1 cellular context compared by ENCODE assay signal in the genomic region with DNA sequence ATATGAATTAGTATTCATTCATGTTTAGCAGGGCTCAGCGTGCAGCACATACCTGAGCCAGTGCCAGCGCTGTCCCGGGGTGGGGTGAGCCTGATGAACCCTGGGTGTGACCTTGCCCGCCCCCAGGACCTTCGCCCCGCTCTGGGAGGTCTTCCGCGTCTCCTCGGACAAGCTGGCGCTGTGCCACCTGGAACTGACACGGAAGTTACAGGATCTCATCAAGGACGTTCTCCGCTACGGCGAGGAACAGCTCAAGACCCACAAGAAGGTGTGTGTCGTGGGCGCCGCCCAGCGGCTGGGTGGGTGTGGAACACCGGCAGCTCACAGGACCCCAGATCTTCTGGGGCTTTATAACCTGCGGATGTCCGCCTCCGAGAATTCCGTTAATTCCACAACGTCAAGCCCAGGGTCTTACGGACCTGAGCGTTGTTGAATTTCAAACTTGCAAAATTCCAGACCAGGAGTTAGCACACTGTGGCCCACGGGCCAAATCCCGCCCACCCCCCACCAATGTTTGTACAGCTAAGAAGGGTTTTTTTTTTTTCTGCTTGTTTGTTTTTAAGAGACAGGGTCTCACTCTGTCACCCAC.
TF ChIP-seq lines count a peak whose summit lies in the region.

No MANE protein-coding gene starts in this region.

TF ChIP-seq in HepG2, 621 proteins besides CTCF, POLR2A, EP300 and RAD21 (continued from another document and continues in another):
- TF ChIP-seq, protein P1, sequence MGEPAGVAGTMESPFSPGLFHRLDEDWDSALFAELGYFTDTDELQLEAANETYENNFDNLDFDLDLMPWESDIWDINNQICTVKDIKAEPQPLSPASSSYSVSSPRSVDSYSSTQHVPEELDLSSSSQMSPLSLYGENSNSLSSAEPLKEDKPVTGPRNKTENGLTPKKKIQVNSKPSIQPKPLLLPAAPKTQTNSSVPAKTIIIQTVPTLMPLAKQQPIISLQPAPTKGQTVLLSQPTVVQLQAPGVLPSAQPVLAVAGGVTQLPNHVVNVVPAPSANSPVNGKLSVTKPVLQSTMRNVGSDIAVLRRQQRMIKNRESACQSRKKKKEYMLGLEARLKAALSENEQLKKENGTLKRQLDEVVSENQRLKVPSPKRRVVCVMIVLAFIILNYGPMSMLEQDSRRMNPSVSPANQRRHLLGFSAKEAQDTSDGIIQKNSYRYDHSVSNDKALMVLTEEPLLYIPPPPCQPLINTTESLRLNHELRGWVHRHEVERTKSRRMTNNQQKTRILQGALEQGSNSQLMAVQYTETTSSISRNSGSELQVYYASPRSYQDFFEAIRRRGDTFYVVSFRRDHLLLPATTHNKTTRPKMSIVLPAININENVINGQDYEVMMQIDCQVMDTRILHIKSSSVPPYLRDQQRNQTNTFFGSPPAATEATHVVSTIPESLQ (CRISPR knock-in tag; conservative IDR thresholded peaks at IDR 0.05), result no peak
- TF ChIP-seq, protein P2, sequence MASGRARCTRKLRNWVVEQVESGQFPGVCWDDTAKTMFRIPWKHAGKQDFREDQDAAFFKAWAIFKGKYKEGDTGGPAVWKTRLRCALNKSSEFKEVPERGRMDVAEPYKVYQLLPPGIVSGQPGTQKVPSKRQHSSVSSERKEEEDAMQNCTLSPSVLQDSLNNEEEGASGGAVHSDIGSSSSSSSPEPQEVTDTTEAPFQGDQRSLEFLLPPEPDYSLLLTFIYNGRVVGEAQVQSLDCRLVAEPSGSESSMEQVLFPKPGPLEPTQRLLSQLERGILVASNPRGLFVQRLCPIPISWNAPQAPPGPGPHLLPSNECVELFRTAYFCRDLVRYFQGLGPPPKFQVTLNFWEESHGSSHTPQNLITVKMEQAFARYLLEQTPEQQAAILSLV (CRISPR knock-in tag; IDR thresholded peaks at IDR 0.05; ENCODE audit: borderline replicate concordance), result 0 out of 2 replicates have a peak, but pooled peaks have one; percentile 31
- TF ChIP-seq ZNF629 (CRISPR knock-in tag; conservative IDR thresholded peaks at IDR 0.05) (0 out of 2 replicates have a peak, but pooled peaks have one; percentile 7), CBX1 (IDR thresholded peaks at IDR 0.05; ENCODE audit: low read depth) (no peak), ZFP1 (CRISPR knock-in tag; IDR thresholded peaks at IDR 0.05) (no peak), CHD4 (IDR thresholded peaks at IDR 0.05; ENCODE audit: borderline replicate concordance, low read length) (no peak), ZNF777 (CRISPR knock-in tag; IDR thresholded peaks at IDR 0.05) (0 out of 2 replicates have a peak, but pooled peaks have one; percentile 40), YEATS4 (CRISPR knock-in tag; IDR thresholded peaks at IDR 0.05; ENCODE audit: borderline replicate concordance) (no peak), MIXL1 (CRISPR knock-in tag; IDR thresholded peaks at IDR 0.05) (peak; percentile 36; the same call in 1 of the 2 replicates), HNF4A (CRISPR knock-in tag; IDR thresholded peaks at IDR 0.05) (peak; percentile 91), NRL (CRISPR knock-in tag; IDR thresholded peaks at IDR 0.05; ENCODE audit: borderline replicate concordance) (no peak), ZNF44 (CRISPR knock-in tag; IDR thresholded peaks at IDR 0.05) (no peak), ZNF546 (CRISPR knock-in tag; conservative IDR thresholded peaks at IDR 0.05) (no peak), ELF4 (CRISPR knock-in tag; IDR thresholded peaks at IDR 0.05; ENCODE audit: borderline replicate concordance) (0 out of 2 replicates have a peak, but pooled peaks have one; percentile 31), ZNF891 (CRISPR knock-in tag; IDR thresholded peaks at IDR 0.05) (0 out of 2 replicates have a peak, but pooled peaks have one; percentile 20), SRSF9 (IDR thresholded peaks at IDR 0.05; ENCODE audit: borderline replicate concordance, insufficient read depth, low read depth, low read length, poor library complexity, severe bottlenecking) (no peak), JUNB (CRISPR knock-in tag; IDR thresholded peaks at IDR 0.05; ENCODE audit: borderline replicate concordance) (no peak), ZNF138 (CRISPR knock-in tag; IDR thresholded peaks at IDR 0.05; ENCODE audit: low read depth) (no peak), ZNF121 (CRISPR knock-in tag; IDR thresholded peaks at IDR 0.05) (peak; percentile 24; the same call in 1 of the 2 replicates), SMYD3 (CRISPR knock-in tag; IDR thresholded peaks at IDR 0.05) (no peak), SOX5 (CRISPR knock-in tag; IDR thresholded peaks at IDR 0.05; ENCODE audit: borderline replicate concordance) (peak; percentile 38; the same call in 1 of the 2 replicates), SUZ12 (IDR thresholded peaks at IDR 0.05; ENCODE audit: low read depth, low read length) (no peak), ZBTB8A (CRISPR knock-in tag; IDR thresholded peaks at IDR 0.05; ENCODE audit: borderline replicate concordance, low read depth) (no peak), BCL6 (CRISPR knock-in tag; IDR thresholded peaks at IDR 0.05) (peak; percentile 45), GABPB1 (CRISPR knock-in tag; IDR thresholded peaks at IDR 0.05) (peak; percentile 70), TMF1 (CRISPR knock-in tag; IDR thresholded peaks at IDR 0.05; ENCODE audit: low read depth) (no peak), RAD51 (IDR thresholded peaks at IDR 0.05; ENCODE audit: borderline replicate concordance) (no peak)
- TF ChIP-seq, protein P3, sequence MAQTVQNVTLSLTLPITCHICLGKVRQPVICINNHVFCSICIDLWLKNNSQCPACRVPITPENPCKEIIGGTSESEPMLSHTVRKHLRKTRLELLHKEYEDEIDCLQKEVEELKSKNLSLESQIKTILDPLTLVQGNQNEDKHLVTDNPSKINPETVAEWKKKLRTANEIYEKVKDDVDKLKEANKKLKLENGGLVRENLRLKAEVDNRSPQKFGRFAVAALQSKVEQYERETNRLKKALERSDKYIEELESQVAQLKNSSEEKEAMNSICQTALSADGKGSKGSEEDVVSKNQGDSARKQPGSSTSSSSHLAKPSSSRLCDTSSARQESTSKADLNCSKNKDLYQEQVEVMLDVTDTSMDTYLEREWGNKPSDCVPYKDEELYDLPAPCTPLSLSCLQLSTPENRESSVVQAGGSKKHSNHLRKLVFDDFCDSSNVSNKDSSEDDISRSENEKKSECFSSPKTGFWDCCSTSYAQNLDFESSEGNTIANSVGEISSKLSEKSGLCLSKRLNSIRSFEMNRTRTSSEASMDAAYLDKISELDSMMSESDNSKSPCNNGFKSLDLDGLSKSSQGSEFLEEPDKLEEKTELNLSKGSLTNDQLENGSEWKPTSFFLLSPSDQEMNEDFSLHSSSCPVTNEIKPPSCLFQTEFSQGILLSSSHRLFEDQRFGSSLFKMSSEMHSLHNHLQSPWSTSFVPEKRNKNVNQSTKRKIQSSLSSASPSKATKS (CRISPR knock-in tag; IDR thresholded peaks at IDR 0.05), result no peak
- TF ChIP-seq, protein P4, sequence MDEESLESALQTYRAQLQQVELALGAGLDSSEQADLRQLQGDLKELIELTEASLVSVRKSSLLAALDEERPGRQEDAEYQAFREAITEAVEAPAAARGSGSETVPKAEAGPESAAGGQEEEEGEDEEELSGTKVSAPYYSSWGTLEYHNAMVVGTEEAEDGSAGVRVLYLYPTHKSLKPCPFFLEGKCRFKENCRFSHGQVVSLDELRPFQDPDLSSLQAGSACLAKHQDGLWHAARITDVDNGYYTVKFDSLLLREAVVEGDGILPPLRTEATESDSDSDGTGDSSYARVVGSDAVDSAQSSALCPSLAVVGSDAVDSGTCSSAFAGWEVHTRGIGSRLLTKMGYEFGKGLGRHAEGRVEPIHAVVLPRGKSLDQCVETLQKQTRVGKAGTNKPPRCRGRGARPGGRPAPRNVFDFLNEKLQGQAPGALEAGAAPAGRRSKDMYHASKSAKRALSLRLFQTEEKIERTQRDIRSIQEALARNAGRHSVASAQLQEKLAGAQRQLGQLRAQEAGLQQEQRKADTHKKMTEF (CRISPR knock-in tag; IDR thresholded peaks at IDR 0.05), result peak; percentile 43; the same call in 1 of the 2 replicates
- TF ChIP-seq, protein P5, sequence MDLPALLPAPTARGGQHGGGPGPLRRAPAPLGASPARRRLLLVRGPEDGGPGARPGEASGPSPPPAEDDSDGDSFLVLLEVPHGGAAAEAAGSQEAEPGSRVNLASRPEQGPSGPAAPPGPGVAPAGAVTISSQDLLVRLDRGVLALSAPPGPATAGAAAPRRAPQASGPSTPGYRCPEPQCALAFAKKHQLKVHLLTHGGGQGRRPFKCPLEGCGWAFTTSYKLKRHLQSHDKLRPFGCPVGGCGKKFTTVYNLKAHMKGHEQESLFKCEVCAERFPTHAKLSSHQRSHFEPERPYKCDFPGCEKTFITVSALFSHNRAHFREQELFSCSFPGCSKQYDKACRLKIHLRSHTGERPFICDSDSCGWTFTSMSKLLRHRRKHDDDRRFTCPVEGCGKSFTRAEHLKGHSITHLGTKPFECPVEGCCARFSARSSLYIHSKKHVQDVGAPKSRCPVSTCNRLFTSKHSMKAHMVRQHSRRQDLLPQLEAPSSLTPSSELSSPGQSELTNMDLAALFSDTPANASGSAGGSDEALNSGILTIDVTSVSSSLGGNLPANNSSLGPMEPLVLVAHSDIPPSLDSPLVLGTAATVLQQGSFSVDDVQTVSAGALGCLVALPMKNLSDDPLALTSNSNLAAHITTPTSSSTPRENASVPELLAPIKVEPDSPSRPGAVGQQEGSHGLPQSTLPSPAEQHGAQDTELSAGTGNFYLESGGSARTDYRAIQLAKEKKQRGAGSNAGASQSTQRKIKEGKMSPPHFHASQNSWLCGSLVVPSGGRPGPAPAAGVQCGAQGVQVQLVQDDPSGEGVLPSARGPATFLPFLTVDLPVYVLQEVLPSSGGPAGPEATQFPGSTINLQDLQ (CRISPR knock-in tag; IDR thresholded peaks at IDR 0.05), result no peak
- TF ChIP-seq, protein P6, sequence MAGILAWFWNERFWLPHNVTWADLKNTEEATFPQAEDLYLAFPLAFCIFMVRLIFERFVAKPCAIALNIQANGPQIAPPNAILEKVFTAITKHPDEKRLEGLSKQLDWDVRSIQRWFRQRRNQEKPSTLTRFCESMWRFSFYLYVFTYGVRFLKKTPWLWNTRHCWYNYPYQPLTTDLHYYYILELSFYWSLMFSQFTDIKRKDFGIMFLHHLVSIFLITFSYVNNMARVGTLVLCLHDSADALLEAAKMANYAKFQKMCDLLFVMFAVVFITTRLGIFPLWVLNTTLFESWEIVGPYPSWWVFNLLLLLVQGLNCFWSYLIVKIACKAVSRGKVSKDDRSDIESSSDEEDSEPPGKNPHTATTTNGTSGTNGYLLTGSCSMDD (CRISPR knock-in tag; IDR thresholded peaks at IDR 0.05), result no peak
- TF ChIP-seq, protein P7, sequence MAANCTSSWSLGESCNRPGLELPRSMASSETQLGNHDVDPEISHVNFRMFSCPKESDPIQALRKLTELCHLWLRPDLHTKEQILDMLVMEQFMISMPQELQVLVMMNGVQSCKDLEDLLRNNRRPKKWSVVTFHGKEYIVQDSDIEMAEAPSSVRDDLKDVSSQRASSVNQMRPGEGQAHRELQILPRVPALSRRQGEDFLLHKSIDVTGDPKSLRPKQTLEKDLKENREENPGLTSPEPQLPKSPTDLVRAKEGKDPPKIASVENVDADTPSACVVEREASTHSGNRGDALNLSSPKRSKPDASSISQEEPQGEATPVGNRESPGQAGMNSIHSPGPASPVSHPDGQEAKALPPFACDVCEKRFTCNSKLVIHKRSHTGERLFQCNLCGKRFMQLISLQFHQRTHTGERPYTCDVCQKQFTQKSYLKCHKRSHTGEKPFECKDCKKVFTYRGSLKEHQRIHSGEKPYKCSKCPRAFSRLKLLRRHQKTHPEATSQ (CRISPR knock-in tag; IDR thresholded peaks at IDR 0.05; ENCODE audit: borderline replicate concordance), result no peak
- TF ChIP-seq, protein P8, sequence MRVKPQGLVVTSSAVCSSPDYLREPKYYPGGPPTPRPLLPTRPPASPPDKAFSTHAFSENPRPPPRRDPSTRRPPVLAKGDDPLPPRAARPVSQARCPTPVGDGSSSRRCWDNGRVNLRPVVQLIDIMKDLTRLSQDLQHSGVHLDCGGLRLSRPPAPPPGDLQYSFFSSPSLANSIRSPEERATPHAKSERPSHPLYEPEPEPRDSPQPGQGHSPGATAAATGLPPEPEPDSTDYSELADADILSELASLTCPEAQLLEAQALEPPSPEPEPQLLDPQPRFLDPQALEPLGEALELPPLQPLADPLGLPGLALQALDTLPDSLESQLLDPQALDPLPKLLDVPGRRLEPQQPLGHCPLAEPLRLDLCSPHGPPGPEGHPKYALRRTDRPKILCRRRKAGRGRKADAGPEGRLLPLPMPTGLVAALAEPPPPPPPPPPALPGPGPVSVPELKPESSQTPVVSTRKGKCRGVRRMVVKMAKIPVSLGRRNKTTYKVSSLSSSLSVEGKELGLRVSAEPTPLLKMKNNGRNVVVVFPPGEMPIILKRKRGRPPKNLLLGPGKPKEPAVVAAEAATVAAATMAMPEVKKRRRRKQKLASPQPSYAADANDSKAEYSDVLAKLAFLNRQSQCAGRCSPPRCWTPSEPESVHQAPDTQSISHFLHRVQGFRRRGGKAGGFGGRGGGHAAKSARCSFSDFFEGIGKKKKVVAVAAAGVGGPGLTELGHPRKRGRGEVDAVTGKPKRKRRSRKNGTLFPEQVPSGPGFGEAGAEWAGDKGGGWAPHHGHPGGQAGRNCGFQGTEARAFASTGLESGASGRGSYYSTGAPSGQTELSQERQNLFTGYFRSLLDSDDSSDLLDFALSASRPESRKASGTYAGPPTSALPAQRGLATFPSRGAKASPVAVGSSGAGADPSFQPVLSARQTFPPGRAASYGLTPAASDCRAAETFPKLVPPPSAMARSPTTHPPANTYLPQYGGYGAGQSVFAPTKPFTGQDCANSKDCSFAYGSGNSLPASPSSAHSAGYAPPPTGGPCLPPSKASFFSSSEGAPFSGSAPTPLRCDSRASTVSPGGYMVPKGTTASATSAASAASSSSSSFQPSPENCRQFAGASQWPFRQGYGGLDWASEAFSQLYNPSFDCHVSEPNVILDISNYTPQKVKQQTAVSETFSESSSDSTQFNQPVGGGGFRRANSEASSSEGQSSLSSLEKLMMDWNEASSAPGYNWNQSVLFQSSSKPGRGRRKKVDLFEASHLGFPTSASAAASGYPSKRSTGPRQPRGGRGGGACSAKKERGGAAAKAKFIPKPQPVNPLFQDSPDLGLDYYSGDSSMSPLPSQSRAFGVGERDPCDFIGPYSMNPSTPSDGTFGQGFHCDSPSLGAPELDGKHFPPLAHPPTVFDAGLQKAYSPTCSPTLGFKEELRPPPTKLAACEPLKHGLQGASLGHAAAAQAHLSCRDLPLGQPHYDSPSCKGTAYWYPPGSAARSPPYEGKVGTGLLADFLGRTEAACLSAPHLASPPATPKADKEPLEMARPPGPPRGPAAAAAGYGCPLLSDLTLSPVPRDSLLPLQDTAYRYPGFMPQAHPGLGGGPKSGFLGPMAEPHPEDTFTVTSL (CRISPR knock-in tag; IDR thresholded peaks at IDR 0.05; ENCODE audit: borderline replicate concordance), result no peak
